8 cellular contexts compared by ENCODE assay signal in genomic region chr6:141988954-141989705, GRCh38.
DNase-seq lines count a peak whose midpoint lies in the region; ATAC-seq lines count a peak whose summit lies in the region.

No MANE protein-coding gene starts in this region.

- H3K9ac ChIP-seq in adipocyte (ENCODE audit: low read length) = no peak overlapping the region

- no peaks in the 10 kb centered on the region for H3K36me3 ChIP-seq in adipocyte (ENCODE audit: control insufficient read depth, insufficient read depth, low read length, severe bottlenecking)

- H3K4me3 ChIP-seq in adipocyte (ENCODE audit: low read length) = no peak overlapping the region

- H3K4me1 ChIP-seq in adipocyte (ENCODE audit: control insufficient read depth, insufficient read depth, low read length) = peaks cover 14% of the 10 kb centered on the region

- DNase-seq in ELR (ENCODE audit: low read depth) (peak; percentile 87), NCI-H748 (lab: John Stamatoyannopoulos, UW; ENCODE audit: unreplicated experiment) (peak; percentile 61), adipocyte (ENCODE audit: low read depth) (peak; percentile 76), iPS-NIHi7 (ENCODE audit: extremely low spot score) (peak; percentile 77), NCI-H2227 (lab: John Stamatoyannopoulos, UW; ENCODE audit: unreplicated experiment) (no peak)
- DNase-seq in stimulated activated naive CD8-positive, alpha-beta T cell treated with anti-CD3 and anti-CD28 coated beads, Interleukin-15, Interleukin-2, amounts not matched to agents 100 U/mL and 50 U/mL, for 24 hours = peak; percentile 27

- H3K27me3 ChIP-seq in adipocyte (replicated peaks; ENCODE audit: control insufficient read depth, insufficient read depth, low read length) = no peaks in the 10 kb centered on the region

- no peaks in the 10 kb centered on the region for H3K9me3 ChIP-seq in adipocyte (ENCODE audit: control insufficient read depth, low read length)

- ATAC-seq in GM19351 (IDR thresholded peaks at IDR 0.05; ENCODE audit: unreplicated experiment) (peak; percentile 97), HG03342 (IDR thresholded peaks at IDR 0.05; ENCODE audit: unreplicated experiment) (peak; percentile 87)
- ATAC-seq in stimulated activated naive CD8-positive, alpha-beta T cell treated with anti-CD3 and anti-CD28 coated beads, Interleukin-15, Interleukin-2, amounts not matched to agents 100 U/mL and 50 U/mL, for 24 hours = no peak
